22 cellular contexts compared by ENCODE assay signal in the genomic region with DNA sequence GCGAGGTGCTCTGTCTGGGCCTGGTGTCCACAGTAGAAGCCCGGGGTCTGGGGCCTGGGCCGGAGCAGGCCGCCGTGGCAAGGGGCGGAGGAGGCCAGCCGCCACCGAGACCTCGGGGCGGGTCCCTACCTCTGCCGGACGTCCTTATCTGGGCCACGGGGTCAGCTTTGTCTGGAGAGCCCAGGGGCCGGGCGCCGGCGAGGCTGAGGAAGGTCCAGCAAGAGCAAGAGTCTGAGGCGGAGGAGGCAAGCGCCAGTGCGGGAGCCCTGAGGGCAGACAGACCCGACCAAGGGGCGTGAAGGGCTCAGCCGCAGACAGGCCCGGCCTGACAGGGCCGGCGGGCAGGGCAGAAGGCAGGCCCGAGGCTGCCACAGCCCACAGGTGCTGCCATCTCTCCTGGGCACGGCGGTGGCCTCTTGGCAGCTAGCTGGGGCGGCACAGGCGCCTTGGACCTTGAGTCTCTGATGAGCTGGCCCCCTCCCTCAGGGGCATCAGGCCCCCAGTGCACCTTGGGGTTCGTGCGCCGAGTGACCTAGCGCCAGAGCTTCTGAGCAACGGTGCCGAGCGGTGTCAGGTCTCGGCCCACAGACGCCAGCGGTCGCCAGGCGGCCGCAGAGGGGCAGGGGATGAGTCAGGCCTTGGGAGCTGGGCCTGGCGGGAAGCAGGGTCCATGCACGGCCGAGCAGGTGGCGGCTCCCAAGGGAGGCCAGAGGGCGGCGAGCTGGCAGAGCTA.
"Had no signal": no experiment of that assay in that cellular context is flagged by ENCODE, and none has a peak within 500 bp of the region (broad histone marks: within the 10 kb centered on the region; RNA-seq: fewer than 3 reads in every experiment).

No MANE protein-coding gene starts in this region.

- H3K27ac Mint-ChIP-seq: activated CD4-positive, alpha-beta memory T cell treated with anti-CD3 and anti-CD28 coated beads, Interleukin-2, amount 10 ng/mL, durations not matched to agents 7 days and 5 days; WTC11 had no signal

- H3K27ac ChIP-seq: body of pancreas, colonic mucosa, skin epidermis, stomach, testis, upper lobe of left lung had no signal

- H3K9me3 ChIP-seq: body of pancreas, colonic mucosa, esophagus squamous epithelium, stomach, testis, upper lobe of left lung had no signal

- FAIRE-seq: endothelial cell of umbilical vein, TTC549 had no signal

- H3K4me1 ChIP-seq: body of pancreas, colonic mucosa had no signal

- H3K27me3 ChIP-seq: body of pancreas, colonic mucosa, esophagus squamous epithelium, stomach, testis, upper lobe of left lung had no signal

- H3K4me3 ChIP-seq: body of pancreas, colonic mucosa, esophagus squamous epithelium, skin epidermis, stomach, testis, upper lobe of left lung had no signal

- ATAC-seq: body of pancreas, WTC11 had no signal

- DNase-seq: activated CD4-positive, alpha-beta memory T cell treated with anti-CD3 and anti-CD28 coated beads, Interleukin-2, amount 10 ng/mL, durations not matched to agents 7 days and 5 days; activated CD4-positive, alpha-beta T cell treated with anti-CD3 and anti-CD28 coated beads for 4 hours; activated gamma-delta T cell; activated T-cell treated with anti-CD3 and anti-CD28 coated beads, Interleukin-2, amount 50 U/mL, for 48 hours; amniotic stem cell; body of pancreas; central memory CD4-positive, alpha-beta T cell; colonic mucosa; esophagus squamous epithelium; glutamatergic neuron; nephron progenitor cell; stimulated activated CD4-positive, alpha-beta T cell treated with anti-CD3 and anti-CD28 coated beads, Interleukin-15, amount 100 ng/mL, for 24 hours; stimulated activated CD4-positive, alpha-beta T cell treated with anti-CD3 and anti-CD28 coated beads, Interleukin-4, amount 100 ng/mL, for 24 hours; stomach; SW 1271; testis had no signal

- H3K9me3 Mint-ChIP-seq: activated CD4-positive, alpha-beta memory T cell treated with anti-CD3 and anti-CD28 coated beads, Interleukin-2, amount 10 ng/mL, durations not matched to agents 7 days and 5 days; activated naive CD4-positive, alpha-beta T cell treated with anti-CD3 and anti-CD28 coated beads, Interleukin-2, amount 50 U/mL, for 72 hours; nephron progenitor cell; WTC11 had no signal

- H3K4me1 Mint-ChIP-seq: WTC11 had no signal

- H3K4me3 Mint-ChIP-seq: activated CD4-positive, alpha-beta memory T cell treated with anti-CD3 and anti-CD28 coated beads, Interleukin-2, amount 10 ng/mL, durations not matched to agents 7 days and 5 days; nephron progenitor cell; WTC11 had no signal

- H3K27me3 Mint-ChIP-seq: activated CD4-positive, alpha-beta memory T cell treated with anti-CD3 and anti-CD28 coated beads, Interleukin-2, amount 10 ng/mL, durations not matched to agents 7 days and 5 days had no signal
